In the genomic region with DNA sequence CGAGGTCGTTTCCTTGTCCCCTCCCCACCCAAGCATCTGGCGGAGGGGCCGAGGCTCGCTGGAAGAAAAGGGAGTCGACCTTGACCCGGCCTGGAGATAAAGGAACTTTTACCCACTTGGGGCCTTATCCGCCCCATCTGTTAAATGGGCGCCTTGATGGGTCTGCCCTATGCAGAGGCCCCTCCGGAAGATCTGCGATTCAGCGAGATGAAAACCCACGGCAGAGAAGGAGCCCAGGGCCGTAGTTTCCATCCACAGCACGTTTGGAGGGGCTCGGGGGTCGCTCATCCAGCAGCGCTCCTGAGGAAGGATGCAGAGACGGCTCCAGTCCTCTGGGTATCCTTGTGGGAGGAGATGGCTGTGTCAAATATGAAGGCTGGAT, we compare ENCODE assay signal across 1 cellular context.
TF ChIP-seq lines count a peak whose summit lies in the region.

No MANE protein-coding gene starts in this region.

TF ChIP-seq in HEK293, 187 proteins besides CTCF, POLR2A, EP300 and RAD21:
- TF ChIP-seq SETDB1 (IDR thresholded peaks at IDR 0.05; ENCODE audit: insufficient read length, low read length) = no peak
